In the genomic region with DNA sequence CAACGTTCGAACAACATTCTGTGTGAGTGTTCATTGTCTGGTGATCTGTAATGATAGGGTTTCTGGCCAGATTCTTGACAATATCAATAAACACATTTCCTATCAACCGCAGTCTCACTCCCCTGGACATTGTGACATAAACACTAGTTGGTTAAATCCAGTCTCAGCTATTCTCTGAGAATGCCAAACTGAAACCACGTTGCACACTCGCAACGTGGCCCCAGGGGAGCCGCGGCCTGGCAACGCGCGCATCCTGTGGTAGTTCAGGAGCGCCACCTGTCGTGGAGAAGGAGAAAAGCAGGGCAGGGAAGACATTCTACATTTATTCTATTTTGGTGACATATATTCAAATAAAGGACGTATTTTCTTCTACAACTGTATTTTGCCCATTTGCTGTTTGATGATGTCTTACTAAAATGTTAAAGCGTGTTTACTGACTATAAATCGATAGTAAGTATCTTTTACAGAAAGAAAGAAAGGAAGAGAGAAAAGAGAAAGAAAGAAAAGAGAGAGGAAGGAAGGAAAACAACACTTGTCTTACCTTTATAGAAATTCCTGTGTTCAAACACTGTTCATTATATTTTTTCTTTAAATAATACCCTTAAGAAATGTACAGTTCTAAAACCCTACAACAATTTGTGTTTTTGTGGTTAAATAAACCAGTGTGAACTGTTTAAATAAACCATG, we compare ENCODE assay signal across 8 cellular contexts.
A peak's percentile ranks its signal among the peaks of the same experiment; 100 is the strongest.
DNase-seq lines count a peak whose midpoint lies in the region; ATAC-seq and TF ChIP-seq lines count a peak whose summit lies in the region.

No MANE protein-coding gene starts in this region.

- TF ChIP-seq CTCF in BJ (IDR thresholded peaks at IDR 0.05; ENCODE audit: insufficient read depth, low read depth, low read length) = peak; percentile 83

- WGBS in mesenchymal stem cell = 0% methylated on average over 9 of the region's 16 CpGs

- peak; percentile 79 for ATAC-seq in GM18858 (IDR thresholded peaks at IDR 0.05; ENCODE audit: unreplicated experiment)

- no peak overlapping the region for H2BK5ac ChIP-seq in mesenchymal stem cell (ENCODE audit: low read depth, low read length, poor library complexity, severe bottlenecking)

- no peak overlapping the region for H3K18ac ChIP-seq in mesenchymal stem cell (ENCODE audit: low read depth in 1 of 2, low read length in 2 of 2)

- H2BK15ac ChIP-seq in mesenchymal stem cell (ENCODE audit: low read depth, poor library complexity, severe bottlenecking) = no peak overlapping the region

- H3K27ac ChIP-seq in mesenchymal stem cell (ENCODE audit: low read length, poor library complexity, severe bottlenecking) (no peak overlapping the region), stomach smooth muscle (ENCODE audit: low read length) (peak overlapping the region; percentile 1)

- H3K23ac ChIP-seq in mesenchymal stem cell (ENCODE audit: low read length in 2 of 2) = no peak overlapping the region

- no peaks in the 10 kb centered on the region for H3K79me1 ChIP-seq in mesenchymal stem cell (replicated peaks; ENCODE audit: low read length, poor library complexity, severe bottlenecking)

- H3K9ac ChIP-seq in mesenchymal stem cell (ENCODE audit: low read length) (peak overlapping the region; percentile 85), stomach smooth muscle (ENCODE audit: low read length in 2 of 2) (peak overlapping the region in 1 of 2 donors; percentile 52)

- H2AFZ ChIP-seq in mesenchymal stem cell (ENCODE audit: low read depth, low read length) = no peak overlapping the region

- no peak overlapping the region for H3K4ac ChIP-seq in mesenchymal stem cell (ENCODE audit: low read depth in 1 of 2, low read length in 2 of 2)

- peak overlapping the region; percentile 61 for H3K4me2 ChIP-seq in mesenchymal stem cell (ENCODE audit: low read length, poor library complexity, severe bottlenecking)

- H3K4me1 ChIP-seq in mesenchymal stem cell (ENCODE audit: control insufficient read depth, insufficient read depth, low read depth, low read length) (peaks cover 1% of the 10 kb centered on the region), stomach smooth muscle (ENCODE audit: control insufficient read depth, insufficient read depth, low read length) (no peaks in the 10 kb centered on the region)

- H2AK5ac ChIP-seq in mesenchymal stem cell (ENCODE audit: low read length, severe bottlenecking) = no peak overlapping the region

- in situ Hi-C loops in KBM-7 (cut with MboI; ENCODE audit: low pct_unique_long_range_greater_than_20kb, low sequenced_read_pairs) = no loop called here

- H3K36me3 ChIP-seq in BJ (ENCODE audit: control insufficient read depth, insufficient read depth, low read length) (no peaks in the 10 kb centered on the region), mesenchymal stem cell (ENCODE audit: control insufficient read depth in 1 of 2, insufficient read depth in 2 of 2, low read depth in 1 of 2, low read length in 2 of 2) (no peaks in the 10 kb centered on the region), stomach smooth muscle (ENCODE audit: control insufficient read depth in 2 of 2, insufficient read depth in 2 of 2, low read length in 2 of 2) (no peaks in the 10 kb centered on the region)

- no peak overlapping the region for H2BK12ac ChIP-seq in mesenchymal stem cell (ENCODE audit: low read length in 2 of 2)

- H2BK120ac ChIP-seq in mesenchymal stem cell (ENCODE audit: low read depth, low read length) = no peak overlapping the region

- H3K4me3 ChIP-seq in BJ (ENCODE audit: low read depth, low read length) (0 out of 2 replicates have a peak overlapping the region, but pooled peaks have one; percentile 19), mesenchymal stem cell (ENCODE audit: insufficient read depth in 1 of 2, low read depth in 1 of 2, low read length in 2 of 2) (peak overlapping the region in 1 of 2 experiments; percentile 77), stomach smooth muscle (ENCODE audit: low read length in 2 of 2) (peak overlapping the region; percentile 52 to 60)

- POLR2A ChIA-PET in BJ (lab: Charles Lee) = no interaction called here

- H3K27me3 ChIP-seq in BJ (ENCODE audit: control insufficient read depth, insufficient read depth, low read length) = no peaks in the 10 kb centered on the region
- H3K27me3 ChIP-seq in mesenchymal stem cell (ENCODE audit: control insufficient read depth in 1 of 2, insufficient read depth in 1 of 2, low read length in 2 of 2) = peaks cover 0 to 3% of the 10 kb centered on the region in 2 experiments
- no peaks in the 10 kb centered on the region for H3K27me3 ChIP-seq in stomach smooth muscle (ENCODE audit: control insufficient read depth in 1 of 2, insufficient read depth in 2 of 2, low read length in 2 of 2)

- H4K91ac ChIP-seq in mesenchymal stem cell (ENCODE audit: low read length) = no peak overlapping the region

- H3K9me3 ChIP-seq in mesenchymal stem cell (ENCODE audit: control insufficient read depth, low read length) (no peaks in the 10 kb centered on the region), stomach smooth muscle (ENCODE audit: control insufficient read depth in 2 of 2, low read length in 2 of 2) (no peaks in the 10 kb centered on the region)

- H3K14ac ChIP-seq in mesenchymal stem cell (ENCODE audit: low read length in 2 of 2) = no peak overlapping the region

- DNase-seq in BJ (ENCODE audit: low read depth) = no peak
- DNase-seq in KBM-7 = peak; percentile 55
- DNase-seq in RPMI7951 (ENCODE audit: low read depth) = peak; percentile 59
- DNase-seq in dermis blood vessel endothelial cell = peak; percentile 77
- DNase-seq in mesenchymal stem cell = peak; percentile 85
- DNase-seq in NCI-H226 = no peak

- CTCF ChIA-PET in BJ (lab: Yijun Ruan, JAX) = interaction anchor here (0.6 to 1.8 kb wide), 5 partner anchors 10 to 1596 kb away, joined by 3 to 5 read pairs (median 3); no protein-coding TSS in a partner anchor

- H4K8ac ChIP-seq in mesenchymal stem cell (ENCODE audit: low read length) = no peak overlapping the region

Comparison
In these comparisons a context has a peak if more than half of its experiments do, and no peak if none do; other contexts are left out.
1. DNase-seq: peak in KBM-7 (single experiment), RPMI7951 (single experiment), dermis blood vessel endothelial cell (single experiment) and mesenchymal stem cell (single experiment); none in BJ (single experiment) and NCI-H226 (single experiment).